In genomic region chr9:6632516-6633328, GRCh38 we compare ENCODE assay signal across 9 cellular contexts. TPM values are rescaled to one million over a fixed set of nuclear protein-coding genes. Genes with fewer than 3 reads are reported as not detected.
DNase-seq lines count a peak whose midpoint lies in the region; ATAC-seq and TF ChIP-seq lines count a peak whose summit lies in the region.
"Had no signal": no experiment of that assay in that cellular context is flagged by ENCODE, and none has a peak within 500 bp of the region (broad histone marks: within the 10 kb centered on the region; RNA-seq: fewer than 3 reads in every experiment).

No MANE protein-coding gene starts in this region.

- H3K27me3 ChIP-seq in GM06990 (replicated peaks; ENCODE audit: control insufficient read depth, insufficient read depth, low read length), result no peaks in the 10 kb centered on the region

- no peak for TF ChIP-seq CTCF in GM06990 (IDR thresholded peaks at IDR 0.05; ENCODE audit: insufficient read depth, low read length, poor library complexity, severe bottlenecking)

- no peaks in the 10 kb centered on the region for H3K36me3 ChIP-seq in GM06990 (ENCODE audit: control insufficient read depth, insufficient read depth, low read length)

- H3K4me3 ChIP-seq in GM06990 (replicated peaks; ENCODE audit: low read depth, low read length), result peak overlapping the region; percentile 42

- DNase-seq in GM06990 (ENCODE audit: extremely low read depth, insufficient read length) (peak; percentile 85), NCI-H1092 treated with DMSO at 0.1 percent for 48 hours (lab: John Stamatoyannopoulos, UW) (no peak), cerebellar nuclear complex (lab: John Stamatoyannopoulos, UW) (no peak), NCI-H1105 (lab: John Stamatoyannopoulos, UW) (no peak), GOT3 (lab: John Stamatoyannopoulos, UW) (no peak)
- DNase-seq: mammary epithelial cell had no signal

- ATAC-seq in GM19463 (IDR thresholded peaks at IDR 0.05; ENCODE audit: unreplicated experiment) (peak; percentile 92), HG03097 (IDR thresholded peaks at IDR 0.05; ENCODE audit: low FRiP score, unreplicated experiment) (peak; percentile 80), esophagus mucosa (peak; percentile 71)

RNA-seq across cellular contexts. Expression of gene GLDC, which starts 12.8 kb away (rescaled TPM):
- 28.3 TPM for total RNA-seq in esophagus mucosa
